In genomic region chr7:73595358-73595757, GRCh38 we compare ENCODE assay signal across 37 cellular contexts. TPM values are rescaled to one million over a fixed set of nuclear protein-coding genes. Genes with fewer than 3 reads are reported as not detected.
"Had no signal": no experiment of that assay in that cellular context is flagged by ENCODE, and none has a peak within 500 bp of the region (broad histone marks: within the 10 kb centered on the region; RNA-seq: fewer than 3 reads in every experiment).

No MANE protein-coding gene starts in this region.

- H3K27me3 ChIP-seq: adrenal gland, body of pancreas had no signal

- FAIRE-seq: astrocyte, TTC549 had no signal

- H3K4me3 ChIP-seq: adrenal gland, body of pancreas, breast epithelium had no signal

- H3K36me3 ChIP-seq: adrenal gland, brain microvascular endothelial cell, breast epithelium had no signal

- H3K4me1 Mint-ChIP-seq: activated B cell treated with CpG ODN at 0.5 μM for 24 hours; activated CD4-positive, alpha-beta T cell treated with anti-CD3 and anti-CD28 coated beads, Interleukin-2, amount 10 ng/mL, durations not matched to agents 24 days and 14 days; activated naive CD8-positive, alpha-beta T cell treated with anti-CD3 and anti-CD28 coated beads for 36 hours; activated T-helper 17 cell treated with anti-CD3 and anti-CD28 coated beads, Interleukin-2, amount 50 U/mL, for 72 hours had no signal

- H3K9me3 Mint-ChIP-seq: activated B cell treated with CpG ODN at 0.5 μM for 24 hours; activated CD4-positive, alpha-beta memory T cell treated with anti-CD3 and anti-CD28 coated beads for 36 hours; activated CD4-positive, alpha-beta T cell treated with anti-CD3 and anti-CD28 coated beads, Interleukin-2, amount 10 ng/mL, durations not matched to agents 24 days and 14 days; activated CD8-positive, alpha-beta T cell treated with anti-CD3 and anti-CD28 coated beads for 36 hours; activated naive CD4-positive, alpha-beta T cell treated with anti-CD3 and anti-CD28 coated beads, Interleukin-2, amount 50 U/mL, for 72 hours; activated naive CD8-positive, alpha-beta T cell treated with anti-CD3 and anti-CD28 coated beads for 36 hours; activated T-cell treated with anti-CD3 and anti-CD28 coated beads, Interleukin-2, amount 50 U/mL, for 4 hours; activated T-cell treated with anti-CD3 and anti-CD28 coated beads, Interleukin-2, amount 50 U/mL, for 72 hours; activated T-helper 1 cell treated with anti-CD3 and anti-CD28 coated beads, Interleukin-12 subunit alpha, Interleukin-12 subunit beta, Interleukin-2, Interleukin-4 antibody, amounts not matched to agents 30 ng/mL and 10 ng/mL and 1 ng/mL, durations not matched to agents 14 hours and 24 hours and 36 hours; activated T-helper 17 cell treated with anti-CD3 and anti-CD28 coated beads, Interleukin-2, amount 50 U/mL, for 72 hours; T-helper 1 cell treated with Interleukin-12 subunit alpha and Interleukin-12 subunit beta and Interleukin-4 antibody, amounts not matched to agents 30 μg/mL and 1 μg/mL, for 36 hours; T-helper 2 cell treated with Interferon-gamma antibody and Interleukin-4, amounts not matched to agents 5 μg/mL and 100 μg/mL, for 36 hours had no signal

- H3K4me1 ChIP-seq: adrenal gland, body of pancreas, breast epithelium had no signal

- H3K4me3 Mint-ChIP-seq: activated B cell treated with CpG ODN at 0.5 μM for 24 hours; activated CD4-positive, alpha-beta memory T cell treated with anti-CD3 and anti-CD28 coated beads for 36 hours; activated CD4-positive, alpha-beta T cell treated with anti-CD3 and anti-CD28 coated beads, Interleukin-2, amount 10 ng/mL, durations not matched to agents 24 days and 14 days; activated CD8-positive, alpha-beta T cell treated with anti-CD3 and anti-CD28 coated beads for 36 hours; activated naive CD8-positive, alpha-beta T cell treated with anti-CD3 and anti-CD28 coated beads for 36 hours; activated T-cell treated with anti-CD3 and anti-CD28 coated beads, Interleukin-2, amount 50 U/mL, for 4 hours; activated T-cell treated with anti-CD3 and anti-CD28 coated beads, Interleukin-2, amount 50 U/mL, for 72 hours; activated T-helper 1 cell treated with anti-CD3 and anti-CD28 coated beads, Interleukin-12 subunit alpha, Interleukin-12 subunit beta, Interleukin-2, Interleukin-4 antibody, amounts not matched to agents 30 ng/mL and 10 ng/mL and 1 ng/mL, durations not matched to agents 14 hours and 24 hours and 36 hours; activated T-helper 17 cell treated with anti-CD3 and anti-CD28 coated beads, Interleukin-2, amount 50 U/mL, for 72 hours; T-helper 1 cell treated with Interleukin-12 subunit alpha and Interleukin-12 subunit beta and Interleukin-4 antibody, amounts not matched to agents 30 μg/mL and 1 μg/mL, for 36 hours; T-helper 2 cell treated with Interferon-gamma antibody and Interleukin-4, amounts not matched to agents 5 μg/mL and 100 μg/mL, for 36 hours had no signal

- H3K36me3 Mint-ChIP-seq: activated CD4-positive, alpha-beta memory T cell treated with anti-CD3 and anti-CD28 coated beads for 36 hours; activated naive CD4-positive, alpha-beta T cell treated with anti-CD3 and anti-CD28 coated beads, Interleukin-2, amount 50 U/mL, for 72 hours; activated naive CD8-positive, alpha-beta T cell treated with anti-CD3 and anti-CD28 coated beads for 36 hours had no signal

- H3K27ac Mint-ChIP-seq: activated B cell treated with CpG ODN at 0.5 μM for 24 hours; activated CD4-positive, alpha-beta memory T cell treated with anti-CD3 and anti-CD28 coated beads for 36 hours; activated CD4-positive, alpha-beta T cell treated with anti-CD3 and anti-CD28 coated beads, Interleukin-2, amount 10 ng/mL, durations not matched to agents 24 days and 14 days; activated CD8-positive, alpha-beta T cell treated with anti-CD3 and anti-CD28 coated beads for 36 hours; activated naive CD4-positive, alpha-beta T cell treated with anti-CD3 and anti-CD28 coated beads, Interleukin-2, amount 50 U/mL, for 72 hours; activated naive CD8-positive, alpha-beta T cell treated with anti-CD3 and anti-CD28 coated beads for 36 hours; activated T-cell treated with anti-CD3 and anti-CD28 coated beads, Interleukin-2, amount 50 U/mL, for 72 hours; activated T-helper 1 cell treated with anti-CD3 and anti-CD28 coated beads, Interleukin-12 subunit alpha, Interleukin-12 subunit beta, Interleukin-2, Interleukin-4 antibody, amounts not matched to agents 30 ng/mL and 10 ng/mL and 1 ng/mL, durations not matched to agents 14 hours and 24 hours and 36 hours; activated T-helper 17 cell treated with anti-CD3 and anti-CD28 coated beads, Interleukin-2, amount 50 U/mL, for 72 hours; T-helper 1 cell treated with Interleukin-12 subunit alpha and Interleukin-12 subunit beta and Interleukin-4 antibody, amounts not matched to agents 30 μg/mL and 1 μg/mL, for 36 hours; T-helper 2 cell treated with Interferon-gamma antibody and Interleukin-4, amounts not matched to agents 5 μg/mL and 100 μg/mL, for 36 hours had no signal

- H3K27ac ChIP-seq: adrenal gland, body of pancreas, brain microvascular endothelial cell, breast epithelium, VCaP had no signal

- DNase-seq: activated B cell treated with CpG ODN at 0.5 μM for 24 hours; activated CD4-positive, alpha-beta memory T cell treated with anti-CD3 and anti-CD28 coated beads for 36 hours; activated CD4-positive, alpha-beta T cell treated with anti-CD3 and anti-CD28 coated beads for 4 hours; activated CD4-positive, alpha-beta T cell treated with anti-CD3 and anti-CD28 coated beads, Interleukin-2, amount 10 ng/mL, durations not matched to agents 24 days and 14 days; activated CD4-positive, alpha-beta T cell treated with anti-CD3 and anti-CD28 coated beads, Interleukin-2, amount 50 U/mL, for 1 hour; activated CD4-positive, alpha-beta T cell treated with anti-CD3 and anti-CD28 coated beads, Interleukin-2, amount 50 U/mL, for 4 hours; activated CD4-positive, CD25-positive, alpha-beta regulatory T cell treated with anti-CD3 and anti-CD28 coated beads, Interleukin-2, amount 50 U/mL, for 72 hours; activated CD8-positive, alpha-beta memory T cell treated with anti-CD3 and anti-CD28 coated beads, Interleukin-2, amount 50 U/mL, for 4 hours; activated CD8-positive, alpha-beta T cell treated with anti-CD3 and anti-CD28 coated beads for 36 hours; activated effector memory CD4-positive, alpha-beta T cell treated with anti-CD3 and anti-CD28 coated beads, Interleukin-2, amount 50 U/mL, for 16 hours; activated gamma-delta T cell treated with Interleukin-2 at 50 U/mL for 16 hours; activated naive CD4-positive, alpha-beta T cell; activated naive CD4-positive, alpha-beta T cell treated with anti-CD3 and anti-CD28 coated beads, Interleukin-2, amount 50 U/mL, for 16 hours; activated naive CD8-positive, alpha-beta T cell treated with anti-CD3 and anti-CD28 coated beads for 36 hours; activated T-cell treated with anti-CD3 and anti-CD28 coated beads for 4 hours; activated T-cell treated with anti-CD3 and anti-CD28 coated beads, Interleukin-2, amount 50 U/mL, for 1 hour; activated T-cell treated with anti-CD3 and anti-CD28 coated beads, Interleukin-2, amount 50 U/mL, for 4 hours; activated T-cell treated with anti-CD3 and anti-CD28 coated beads, Interleukin-2, amount 50 U/mL, for 72 hours; adrenal gland; amniotic stem cell; aorta; body of pancreas; brain microvascular endothelial cell; central memory CD4-positive, alpha-beta T cell; T-helper 1 cell; T-helper 2 cell; T-helper 9 cell had no signal

- ATAC-seq: activated CD8-positive, alpha-beta T cell treated with anti-CD3 and anti-CD28 coated beads for 36 hours; activated naive CD4-positive, alpha-beta T cell treated with anti-CD3 and anti-CD28 coated beads, Interleukin-2, amount 50 U/mL, for 72 hours; activated T-cell treated with anti-CD3 and anti-CD28 coated beads, Interleukin-2, amount 50 U/mL, for 4 hours; activated T-cell treated with anti-CD3 and anti-CD28 coated beads, Interleukin-2, amount 50 U/mL, for 72 hours; activated T-helper 17 cell treated with anti-CD3 and anti-CD28 coated beads, Interleukin-2, amount 50 U/mL, for 72 hours; body of pancreas had no signal

- H3K9me3 ChIP-seq: adrenal gland, body of pancreas, breast epithelium had no signal

RNA-seq across cellular contexts. Expression of gene MLXIPL, which starts 29.0 kb away (rescaled TPM):
- total RNA-seq: activated B cell treated with CpG ODN at 0.5 μM for 24 hours; activated CD4-positive, alpha-beta memory T cell treated with anti-CD3 and anti-CD28 coated beads for 36 hours; activated CD4-positive, alpha-beta T cell treated with anti-CD3 and anti-CD28 coated beads, Interleukin-2, amount 10 ng/mL, durations not matched to agents 24 days and 14 days; activated CD8-positive, alpha-beta memory T cell treated with anti-CD3 and anti-CD28 coated beads for 36 hours; activated CD8-positive, alpha-beta T cell treated with anti-CD3 and anti-CD28 coated beads for 36 hours; activated naive CD4-positive, alpha-beta T cell treated with anti-CD3 and anti-CD28 coated beads, Interleukin-2, amount 50 U/mL, for 72 hours; activated naive CD8-positive, alpha-beta T cell treated with anti-CD3 and anti-CD28 coated beads for 36 hours; activated T-helper 1 cell treated with anti-CD3 and anti-CD28 coated beads, Interleukin-12 subunit alpha, Interleukin-12 subunit beta, Interleukin-2, Interleukin-4 antibody, amounts not matched to agents 30 ng/mL and 10 ng/mL and 1 ng/mL, durations not matched to agents 14 hours and 24 hours and 36 hours; activated T-helper 17 cell treated with anti-CD3 and anti-CD28 coated beads, Interleukin-2, amount 50 U/mL, for 72 hours had no signal
